10 cellular contexts compared by ENCODE assay signal in genomic region chr9:98129451-98129881, GRCh38. TPM values are rescaled to one million over a fixed set of nuclear protein-coding genes. Genes with fewer than 3 reads are reported as not detected.
A peak's percentile ranks its signal among the peaks of the same experiment; 100 is the strongest.
DNase-seq lines count a peak whose midpoint lies in the region; ATAC-seq and FAIRE-seq lines count a peak whose summit lies in the region.
"Had no signal": no experiment of that assay in that cellular context is flagged by ENCODE, and none has a peak within 500 bp of the region (broad histone marks: within the 10 kb centered on the region; RNA-seq: fewer than 3 reads in every experiment).

No MANE protein-coding gene starts in this region.

- H3K36me3 Mint-ChIP-seq in naive thymus-derived CD8-positive, alpha-beta T cell: peaks cover 0 to 63% (median 14%) of the 10 kb centered on the region in 3 donors

- no peaks in the 10 kb centered on the region for H3K36me3 ChIP-seq in mesenchymal stem cell (ENCODE audit: control insufficient read depth in 1 of 2, insufficient read depth in 2 of 2, low read depth in 1 of 2, low read length in 2 of 2)

- H3K23ac ChIP-seq in mesenchymal stem cell (ENCODE audit: low read length in 2 of 2): no peak overlapping the region

- DNase-seq in SIG-M5 treated with dmso at 0.1 percent for 504 hours (lab: John Stamatoyannopoulos, UW; ENCODE audit: unreplicated experiment): peak; percentile 96
- DNase-seq in naive thymus-derived CD8-positive, alpha-beta T cell: peak in 1 of 10 donors; percentile 27
- DNase-seq in mesenchymal stem cell: no peak
- no peak for DNase-seq in NCI-H1092 treated with DMSO at 0.1 percent for 48 hours (lab: John Stamatoyannopoulos, UW)
- DNase-seq in HTR-8/SVneo (ENCODE audit: insufficient read length, low spot score): no peak
- no peak for DNase-seq in NCI-H446 (lab: John Stamatoyannopoulos, UW)
- DNase-seq: SHP77 treated with DMSO at 0.1 percent for 48 hours had no signal

- H3K9ac ChIP-seq in mesenchymal stem cell (ENCODE audit: low read length): no peak overlapping the region

- H3K27ac Mint-ChIP-seq in naive thymus-derived CD8-positive, alpha-beta T cell: peak overlapping the region; percentile 19 to 88 (median 62)

- no peak overlapping the region for H2AK5ac ChIP-seq in mesenchymal stem cell (ENCODE audit: low read length, severe bottlenecking)

- H3K27me3 Mint-ChIP-seq in naive thymus-derived CD8-positive, alpha-beta T cell: no peaks in the 10 kb centered on the region

- H3K27me3 ChIP-seq in mesenchymal stem cell (ENCODE audit: control insufficient read depth in 1 of 2, insufficient read depth in 1 of 2, low read length in 2 of 2): peaks cover 0 to 33% of the 10 kb centered on the region in 2 experiments

- ATAC-seq in GM18858 (IDR thresholded peaks at IDR 0.05; ENCODE audit: unreplicated experiment) (peak; percentile 85), HG02885 (IDR thresholded peaks at IDR 0.05; ENCODE audit: poor library complexity, unreplicated experiment) (peak; percentile 84)
- no peak for ATAC-seq in naive thymus-derived CD8-positive, alpha-beta T cell

- H4K91ac ChIP-seq in mesenchymal stem cell (ENCODE audit: low read length): no peak overlapping the region

- no peak overlapping the region for H2AFZ ChIP-seq in mesenchymal stem cell (ENCODE audit: low read depth, low read length)

- H3K14ac ChIP-seq in mesenchymal stem cell (ENCODE audit: low read length in 2 of 2): no peak overlapping the region

- peaks cover 2 to 21% (median 4%) of the 10 kb centered on the region in 4 donors for H3K4me1 Mint-ChIP-seq in naive thymus-derived CD8-positive, alpha-beta T cell

- H3K4ac ChIP-seq in mesenchymal stem cell (ENCODE audit: low read depth in 1 of 2, low read length in 2 of 2): no peak overlapping the region

- no peaks in the 10 kb centered on the region for H3K9me3 ChIP-seq in mesenchymal stem cell (ENCODE audit: control insufficient read depth, low read length)

- no peak overlapping the region for H2BK5ac ChIP-seq in mesenchymal stem cell (ENCODE audit: low read depth, low read length, poor library complexity, severe bottlenecking)

- no peak overlapping the region for H3K4me2 ChIP-seq in mesenchymal stem cell (ENCODE audit: low read length, poor library complexity, severe bottlenecking)

- POLR2A ChIA-PET in naive thymus-derived CD8-positive, alpha-beta T cell (lab: Charles Lee): interaction anchor here (0.6 to 1.3 kb wide), 4 partner anchors 8 to 128 kb away, joined by 3 to 7 read pairs (median 4); partner anchors contain the start of genes CORO2A and TRIM14

- no peak for FAIRE-seq in HTR-8/SVneo (lab: Jason Lieb, UNC)
- FAIRE-seq: bronchial epithelial cell had no signal

- H3K18ac ChIP-seq in mesenchymal stem cell (ENCODE audit: low read depth in 1 of 2, low read length in 2 of 2): no peak overlapping the region

- WGBS in mesenchymal stem cell: 84% methylated on average over 10 of the region's 10 CpGs

- no peak overlapping the region for H3K27ac ChIP-seq in mesenchymal stem cell (ENCODE audit: low read length, poor library complexity, severe bottlenecking)

- no peaks in the 10 kb centered on the region for H3K9me3 Mint-ChIP-seq in naive thymus-derived CD8-positive, alpha-beta T cell

- H3K4me1 ChIP-seq in mesenchymal stem cell (ENCODE audit: control insufficient read depth, insufficient read depth, low read depth, low read length): peaks cover 5% of the 10 kb centered on the region

- no peak overlapping the region for H2BK120ac ChIP-seq in mesenchymal stem cell (ENCODE audit: low read depth, low read length)

- no peak overlapping the region for H2BK12ac ChIP-seq in mesenchymal stem cell (ENCODE audit: low read length in 2 of 2)

- H2BK15ac ChIP-seq in mesenchymal stem cell (ENCODE audit: low read depth, poor library complexity, severe bottlenecking): no peak overlapping the region

- H3K79me1 ChIP-seq in mesenchymal stem cell (replicated peaks; ENCODE audit: low read length, poor library complexity, severe bottlenecking): no peaks in the 10 kb centered on the region

- no peak overlapping the region for H3K4me3 Mint-ChIP-seq in naive thymus-derived CD8-positive, alpha-beta T cell

- H3K4me3 ChIP-seq in mesenchymal stem cell (ENCODE audit: insufficient read depth in 1 of 2, low read depth in 1 of 2, low read length in 2 of 2): no peak overlapping the region

- no peak overlapping the region for H4K8ac ChIP-seq in mesenchymal stem cell (ENCODE audit: low read length)

RNA-seq across cellular contexts. Expression of gene TRIM14, which starts 10.4 kb away (rescaled TPM):
- 10 to 100 TPM; 76.9 to 78.1 TPM for total RNA-seq in naive thymus-derived CD8-positive, alpha-beta T cell
- polyA plus RNA-seq in naive thymus-derived CD8-positive, alpha-beta T cell: 10 to 100 TPM; 48.7 to 84.0 (median 68.4) TPM
- polyA plus RNA-seq in mesenchymal stem cell (2013, experiment 1 of 2): 8.1 TPM
- polyA plus RNA-seq in mesenchymal stem cell (2013, experiment 2 of 2): 8.1 TPM

Comparison
In these comparisons a context has a peak if more than half of its experiments do, and no peak if none do; other contexts are left out.
1. ATAC-seq: peak in GM18858 (single experiment) and HG02885 (single experiment); none in naive thymus-derived CD8-positive, alpha-beta T cell (0 of 2).